In genomic region chr2:38653715-38654494, GRCh38 we compare ENCODE assay signal across 11 cellular contexts. TPM values are rescaled to one million over a fixed set of nuclear protein-coding genes. Genes with fewer than 3 reads are reported as not detected.
A peak's percentile ranks its signal among the peaks of the same experiment; 100 is the strongest.
DNase-seq lines count a peak whose midpoint lies in the region; ATAC-seq and TF ChIP-seq lines count a peak whose summit lies in the region.
"Had no signal": no experiment of that assay in that cellular context is flagged by ENCODE, and none has a peak within 500 bp of the region (broad histone marks: within the 10 kb centered on the region; RNA-seq: fewer than 3 reads in every experiment).

No MANE protein-coding gene starts in this region.

- no peak for TF ChIP-seq CTCF in CD8-positive, alpha-beta T cell (IDR thresholded peaks at IDR 0.05)
- TF ChIP-seq CTCF in nephron progenitor cell (IDR thresholded peaks at IDR 0.05) (no peak), ovary (IDR thresholded peaks at IDR 0.05) (no peak), sigmoid colon (IDR thresholded peaks at IDR 0.05) (no peak)

- no peak for TF ChIP-seq POLR2A in ovary (IDR thresholded peaks at IDR 0.05)
- no peak for TF ChIP-seq POLR2A in sigmoid colon (IDR thresholded peaks at IDR 0.05)

- peaks cover 9% of the 10 kb centered on the region for H3K4me1 ChIP-seq in CD8-positive, alpha-beta T cell (ENCODE audit: insufficient read depth, low read length)
- no peaks in the 10 kb centered on the region for H3K4me1 ChIP-seq in ovary (ENCODE audit: insufficient read depth)
- no peaks in the 10 kb centered on the region for H3K4me1 ChIP-seq in sigmoid colon

- 87 to 88% (median 87%) methylated on average over 9 of the region's 9 CpGs for WGBS in ovary, 3 donors
- WGBS in sigmoid colon, 2 donors = 76 to 83% methylated on average over 9 of the region's 9 CpGs

- POLR2A ChIA-PET in CD8-positive, alpha-beta T cell (lab: Charles Lee) = interaction anchor here (0.8 kb wide), 1 partner anchor 10 kb away, joined by 4 read pairs; no protein-coding TSS in a partner anchor

- H3K27me3 Mint-ChIP-seq in CD8-positive, alpha-beta T cell (ENCODE audit: low read depth) = no peaks in the 10 kb centered on the region
- no peaks in the 10 kb centered on the region for H3K27me3 Mint-ChIP-seq in activated T-cell treated with anti-CD3 and anti-CD28 coated beads, Interleukin-2, amount 50 U/mL, for 4 hours (ENCODE audit: low read depth)
- H3K27me3 Mint-ChIP-seq in nephron progenitor cell (ENCODE audit: low read depth, poor library complexity) = peaks cover 21% of the 10 kb centered on the region

- H3K27me3 ChIP-seq in CD8-positive, alpha-beta T cell (ENCODE audit: insufficient read depth, low read length) = no peaks in the 10 kb centered on the region
- H3K27me3 ChIP-seq in ovary = no peaks in the 10 kb centered on the region
- H3K27me3 ChIP-seq in sigmoid colon = no peaks in the 10 kb centered on the region
- H3K27me3 ChIP-seq: BLaER1 had no signal

- H3K9me3 ChIP-seq in CD8-positive, alpha-beta T cell (ENCODE audit: low read length) = no peaks in the 10 kb centered on the region
- no peaks in the 10 kb centered on the region for H3K9me3 ChIP-seq in ovary
- no peaks in the 10 kb centered on the region for H3K9me3 ChIP-seq in sigmoid colon

- no peaks in the 10 kb centered on the region for H3K36me3 ChIP-seq in CD8-positive, alpha-beta T cell (ENCODE audit: insufficient read depth, low read length)
- H3K36me3 ChIP-seq in ovary = no peaks in the 10 kb centered on the region
- no peaks in the 10 kb centered on the region for H3K36me3 ChIP-seq in sigmoid colon
- H3K36me3 ChIP-seq: BLaER1 had no signal

- CTCF ChIA-PET in CD8-positive, alpha-beta T cell (lab: Charles Lee) = interaction anchor here (1.3 to 2.0 kb wide), 4 partner anchors 10 to 118 kb away, joined by 3 to 8 read pairs (median 4); partner anchors contain the start of gene HNRNPLL

- H3K27ac ChIP-seq in CD8-positive, alpha-beta T cell (ENCODE audit: low read depth, low read length) = no peak overlapping the region
- no peak overlapping the region for H3K27ac ChIP-seq in ovary
- H3K27ac ChIP-seq in sigmoid colon = no peak overlapping the region
- H3K27ac ChIP-seq: BLaER1, epithelial cell of prostate had no signal

- H3K4me3 ChIP-seq in CD8-positive, alpha-beta T cell (ENCODE audit: low read depth, low read length) = no peak overlapping the region
- H3K4me3 ChIP-seq in ovary (no peak overlapping the region), sigmoid colon (no peak overlapping the region)
- H3K4me3 ChIP-seq: BLaER1 had no signal

- peak in 3 of 7 experiments; percentile 25 to 46 (median 44) for DNase-seq in CD8-positive, alpha-beta T cell
- DNase-seq in M059J (ENCODE audit: low read depth) = peak; percentile 59
- DNase-seq in activated T-cell treated with anti-CD3 and anti-CD28 coated beads, Interleukin-2, amount 50 U/mL, for 4 hours = peak; percentile 41
- no peak for DNase-seq in nephron progenitor cell
- DNase-seq in KBM-7 = no peak
- DNase-seq in ovary = no peak
- DNase-seq in sigmoid colon = no peak
- no peak for DNase-seq in NCI-H510A treated with DMSO at 0.1 percent for 48 hours (lab: John Stamatoyannopoulos, UW)

- in situ Hi-C loops in KBM-7 (cut with MboI; ENCODE audit: low pct_unique_long_range_greater_than_20kb, low sequenced_read_pairs) = no loop called here

- no peaks in the 10 kb centered on the region for H3K36me3 Mint-ChIP-seq in CD8-positive, alpha-beta T cell
- no peaks in the 10 kb centered on the region for H3K36me3 Mint-ChIP-seq in activated T-cell treated with anti-CD3 and anti-CD28 coated beads, Interleukin-2, amount 50 U/mL, for 4 hours (ENCODE audit: insufficient read depth)
- no peaks in the 10 kb centered on the region for H3K36me3 Mint-ChIP-seq in nephron progenitor cell (ENCODE audit: low read depth)

- peak overlapping the region; percentile 42 for H3K4me3 Mint-ChIP-seq in CD8-positive, alpha-beta T cell
- peak overlapping the region; percentile 49 for H3K4me3 Mint-ChIP-seq in activated T-cell treated with anti-CD3 and anti-CD28 coated beads, Interleukin-2, amount 50 U/mL, for 4 hours
- no peak overlapping the region for H3K4me3 Mint-ChIP-seq in nephron progenitor cell

- intact Hi-C loops in CD8-positive, alpha-beta T cell (cut with DNase I, micrococcal nuclease) = no loop called here
- intact Hi-C loops in ovary (cut with DNase I) = no loop called here
- intact Hi-C loops in sigmoid colon (cut with DNase I) = no loop called here

- TF ChIP-seq EP300 in ovary (IDR thresholded peaks at IDR 0.05) (no peak), sigmoid colon (IDR thresholded peaks at IDR 0.05) (no peak)

- H3K4me1 Mint-ChIP-seq in CD8-positive, alpha-beta T cell (ENCODE audit: low read depth) = peaks cover 23% of the 10 kb centered on the region
- peaks cover 57% of the 10 kb centered on the region for H3K4me1 Mint-ChIP-seq in activated T-cell treated with anti-CD3 and anti-CD28 coated beads, Interleukin-2, amount 50 U/mL, for 4 hours (ENCODE audit: low read depth)
- H3K4me1 Mint-ChIP-seq in nephron progenitor cell = peaks cover 18% of the 10 kb centered on the region

- H3K9me3 Mint-ChIP-seq in CD8-positive, alpha-beta T cell = no peaks in the 10 kb centered on the region
- H3K9me3 Mint-ChIP-seq in activated T-cell treated with anti-CD3 and anti-CD28 coated beads, Interleukin-2, amount 50 U/mL, for 4 hours = no peaks in the 10 kb centered on the region
- no peaks in the 10 kb centered on the region for H3K9me3 Mint-ChIP-seq in nephron progenitor cell

- ATAC-seq in CD8-positive, alpha-beta T cell = peak; percentile 77
- peak; percentile 81 to 86 for ATAC-seq in activated T-cell treated with anti-CD3 and anti-CD28 coated beads, Interleukin-2, amount 50 U/mL, for 4 hours

- peak overlapping the region; percentile 81 for H3K27ac Mint-ChIP-seq in CD8-positive, alpha-beta T cell
- peak overlapping the region; percentile 71 for H3K27ac Mint-ChIP-seq in nephron progenitor cell

RNA-seq across cellular contexts. Expression of gene GALM, which starts 12.0 kb away (rescaled TPM):
- 1 to 10 TPM; 4.4 to 4.7 TPM for total RNA-seq in CD8-positive, alpha-beta T cell
- total RNA-seq in M059J (2014; rRNA removed; shearing (Covaris generic)) = 3.1 and 3.7 TPM in 2 replicates
- total RNA-seq in activated T-cell treated with anti-CD3 and anti-CD28 coated beads, Interleukin-2, amount 50 U/mL, for 4 hours = 10 to 100 TPM; 35.2 to 77.9 (median 58.8) TPM
- 10 to 100 TPM in 6 of 7 donors, 1 to 10 TPM in 1; 9.8 to 20.1 (median 12.3) TPM for total RNA-seq in ovary
- 10 to 100 TPM; 12.3 to 38.7 TPM for polyA plus RNA-seq in ovary
- 10 to 100 TPM in 3 of 4 donors, 1 to 10 TPM in 1; 9.5 to 35.2 (median 19.0) TPM for total RNA-seq in sigmoid colon
- 10 to 100 TPM; 35.5 to 45.1 (median 41.4) TPM for polyA plus RNA-seq in sigmoid colon
- polyA plus RNA-seq: neural cell had no signal

RNA-seq across cellular contexts. Expression of gene HNRNPLL, which starts 51.2 kb away (rescaled TPM):
- total RNA-seq in CD8-positive, alpha-beta T cell = 10 to 100 TPM; 35.0 to 37.6 TPM
- total RNA-seq in M059J (2014; rRNA removed; shearing (Covaris generic)) = 30.7 and 42.8 TPM in 2 replicates
- total RNA-seq in activated T-cell treated with anti-CD3 and anti-CD28 coated beads, Interleukin-2, amount 50 U/mL, for 4 hours = 10 to 100 TPM; 62.7 to 86.3 (median 70.1) TPM
- total RNA-seq in ovary (10 to 100 TPM; 46.9 to 59.2 (median 48.9) TPM), sigmoid colon (10 to 100 TPM; 63.7 to 82.0 (median 72.5) TPM)
- polyA plus RNA-seq in ovary (10 to 100 TPM; 19.1 to 40.3 TPM), sigmoid colon (10 to 100 TPM; 16.1 to 19.9 (median 16.2) TPM)

Comparison
In these comparisons a context has a peak if more than half of its experiments do, and no peak if none do; other contexts are left out.
1. DNase-seq: peak in M059J (single experiment) and activated T-cell treated with anti-CD3 and anti-CD28 coated beads, Interleukin-2, amount 50 U/mL, for 4 hours (single experiment); none in nephron progenitor cell (single experiment), KBM-7 (single experiment), ovary (0 of 5), sigmoid colon (single experiment) and NCI-H510A treated with DMSO at 0.1 percent for 48 hours (single experiment).